8 cellular contexts compared by ENCODE assay signal in the genomic region with DNA sequence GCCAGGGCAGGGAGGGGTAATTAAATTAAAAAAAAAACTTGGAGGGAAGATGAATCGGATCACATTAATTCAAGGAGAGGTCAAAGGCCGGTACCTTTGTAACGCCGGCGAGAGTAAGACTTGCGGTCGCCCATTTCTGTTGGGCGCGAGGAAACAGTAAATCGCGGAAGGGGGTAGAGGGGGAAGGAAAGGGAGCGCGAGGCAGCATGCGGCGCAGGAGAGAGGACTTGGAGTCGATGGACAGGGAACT. TPM values are rescaled to one million over a fixed set of nuclear protein-coding genes. Genes with fewer than 3 reads are reported as not detected.
DNase-seq lines count a peak whose midpoint lies in the region; ATAC-seq lines count a peak whose summit lies in the region.

No MANE protein-coding gene starts in this region.

- peaks cover 39% of the 10 kb centered on the region for H3K4me1 Mint-ChIP-seq in T-helper 2 cell treated with Interferon-gamma antibody and Interleukin-4, amounts not matched to agents 5 μg/mL and 100 μg/mL, for 36 hours (ENCODE audit: low read depth)
- H3K4me1 Mint-ChIP-seq in activated naive CD8-positive, alpha-beta T cell treated with anti-CD3 and anti-CD28 coated beads for 36 hours = peaks cover 50% of the 10 kb centered on the region

- no peaks in the 10 kb centered on the region for H3K9me3 Mint-ChIP-seq in T-helper 2 cell treated with Interferon-gamma antibody and Interleukin-4, amounts not matched to agents 5 μg/mL and 100 μg/mL, for 36 hours
- no peaks in the 10 kb centered on the region for H3K9me3 Mint-ChIP-seq in activated naive CD8-positive, alpha-beta T cell treated with anti-CD3 and anti-CD28 coated beads for 36 hours

- H3K27me3 Mint-ChIP-seq in T-helper 2 cell treated with Interferon-gamma antibody and Interleukin-4, amounts not matched to agents 5 μg/mL and 100 μg/mL, for 36 hours (ENCODE audit: low read depth) = peaks cover 80% of the 10 kb centered on the region
- peaks cover 14% of the 10 kb centered on the region for H3K27me3 Mint-ChIP-seq in activated naive CD8-positive, alpha-beta T cell treated with anti-CD3 and anti-CD28 coated beads for 36 hours

- peak overlapping the region; percentile 73 for H3K27ac ChIP-seq in substantia nigra (ENCODE audit: low read depth, low read length, poor library complexity, severe bottlenecking)

- peak overlapping the region; percentile 88 for H3K4me3 Mint-ChIP-seq in T-helper 2 cell treated with Interferon-gamma antibody and Interleukin-4, amounts not matched to agents 5 μg/mL and 100 μg/mL, for 36 hours
- H3K4me3 Mint-ChIP-seq in activated naive CD8-positive, alpha-beta T cell treated with anti-CD3 and anti-CD28 coated beads for 36 hours = peak overlapping the region; percentile 84

- peak overlapping the region; percentile 63 for H3K27ac Mint-ChIP-seq in T-helper 2 cell treated with Interferon-gamma antibody and Interleukin-4, amounts not matched to agents 5 μg/mL and 100 μg/mL, for 36 hours
- H3K27ac Mint-ChIP-seq in activated naive CD8-positive, alpha-beta T cell treated with anti-CD3 and anti-CD28 coated beads for 36 hours = peak overlapping the region; percentile 79

- ATAC-seq in GM19395 (IDR thresholded peaks at IDR 0.05; ENCODE audit: unreplicated experiment) = no peak

- no peaks in the 10 kb centered on the region for H3K36me3 Mint-ChIP-seq in T-helper 2 cell treated with Interferon-gamma antibody and Interleukin-4, amounts not matched to agents 5 μg/mL and 100 μg/mL, for 36 hours (ENCODE audit: low read depth)
- H3K36me3 Mint-ChIP-seq in activated naive CD8-positive, alpha-beta T cell treated with anti-CD3 and anti-CD28 coated beads for 36 hours = peaks cover 1% of the 10 kb centered on the region

- no peak for DNase-seq in T-helper 2 cell treated with Interferon-gamma antibody and Interleukin-4, amounts not matched to agents 5 μg/mL and 100 μg/mL, for 36 hours (ENCODE audit: low spot score)
- no peak for DNase-seq in T-helper 2 cell
- DNase-seq in activated naive CD8-positive, alpha-beta T cell treated with anti-CD3 and anti-CD28 coated beads for 36 hours = no peak
- DNase-seq in kidney glomerular epithelial cell (lab: John Stamatoyannopoulos, UW) = peak; percentile 96
- DNase-seq in substantia nigra (lab: John Stamatoyannopoulos, UW) = peak in 1 of 49 donors; percentile 81
- no peak for DNase-seq in SW 1271 (lab: John Stamatoyannopoulos, UW)
- DNase-seq in COR-L47 (lab: John Stamatoyannopoulos, UW) = no peak

RNA-seq across cellular contexts. Expression of a gene that starts 0.3 kb away (rescaled TPM):
- 1 to 10 TPM; 4.3 to 4.9 TPM for total RNA-seq in activated naive CD8-positive, alpha-beta T cell treated with anti-CD3 and anti-CD28 coated beads for 36 hours
